In the genomic region with DNA sequence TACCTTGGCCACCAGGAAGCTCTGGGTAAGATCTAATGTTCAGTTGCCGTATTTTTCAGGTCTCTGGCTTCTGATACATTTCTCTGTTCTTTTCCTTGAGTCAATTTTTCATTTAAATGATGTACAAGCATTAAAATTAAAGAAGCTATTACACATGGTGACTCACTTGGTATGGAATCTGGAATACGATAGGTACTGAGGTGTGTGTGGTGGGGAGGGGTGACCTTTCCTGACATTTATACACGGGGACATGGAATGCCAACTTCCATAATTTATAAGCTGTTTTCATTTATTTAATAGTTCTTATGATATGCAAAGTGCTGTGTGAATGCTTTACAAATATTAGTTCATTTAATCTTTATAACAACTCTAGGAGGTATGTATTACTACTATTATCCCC, we compare ENCODE assay signal across 28 cellular contexts. TPM values are rescaled to one million over a fixed set of nuclear protein-coding genes. Genes with fewer than 3 reads are reported as not detected.
"Had no signal": no experiment of that assay in that cellular context is flagged by ENCODE, and none has a peak within 500 bp of the region (broad histone marks: within the 10 kb centered on the region; RNA-seq: fewer than 3 reads in every experiment).

No MANE protein-coding gene starts in this region.

- H3K4me1 Mint-ChIP-seq: memory B cell had no signal

- H3K9me3 Mint-ChIP-seq: memory B cell; natural killer cell treated with Interleukin-12 subunit alpha and Interleukin-12 subunit beta and Interleukin-15 and Interleukin-18, amount 100 ng/mL, for 72 hours; stimulated activated naive B cell treated with anti-CD40 and anti-IgM and Interleukin-4, amounts not matched to agents 10 μg/mL and 1 μg/mL and 100 μg/mL, for 72 hours had no signal

- H3K36me3 Mint-ChIP-seq: memory B cell; naive thymus-derived CD4-positive, alpha-beta T cell; natural killer cell treated with Interleukin-12 subunit alpha and Interleukin-12 subunit beta and Interleukin-15 and Interleukin-18, amount 100 ng/mL, for 72 hours had no signal

- H3K27ac ChIP-seq: left ventricle myocardium inferior, ovary, right atrium auricular region, right lobe of liver, stomach, testis, thyroid gland, transverse colon, upper lobe of left lung, vagina had no signal

- H3K9me3 ChIP-seq: left ventricle myocardium inferior, mucosa of descending colon, ovary, right atrium auricular region, right lobe of liver, stomach, testis, thyroid gland, transverse colon, upper lobe of left lung, vagina had no signal

- H3K36me3 ChIP-seq: left ventricle myocardium inferior, ovary, right atrium auricular region, right lobe of liver, stomach, thyroid gland, transverse colon, upper lobe of left lung, vagina had no signal

- H3K27me3 ChIP-seq: ovary, right atrium auricular region, right lobe of liver, testis, thyroid gland, upper lobe of left lung, vagina had no signal

- H3K4me1 ChIP-seq: left ventricle myocardium inferior, right atrium auricular region, right lobe of liver, stomach, testis, transverse colon, upper lobe of left lung, vagina had no signal

- H3K27ac Mint-ChIP-seq: memory B cell; naive thymus-derived CD4-positive, alpha-beta T cell; natural killer cell treated with Interleukin-12 subunit alpha and Interleukin-12 subunit beta and Interleukin-15 and Interleukin-18, amount 100 ng/mL, for 72 hours; progenitor cell of endocrine pancreas; stimulated activated naive B cell treated with anti-CD40 and anti-IgM and Interleukin-4, amounts not matched to agents 10 μg/mL and 1 μg/mL and 100 μg/mL, for 72 hours had no signal

- H3K4me3 Mint-ChIP-seq: memory B cell; naive thymus-derived CD4-positive, alpha-beta T cell; natural killer cell treated with Interleukin-12 subunit alpha and Interleukin-12 subunit beta and Interleukin-15 and Interleukin-18, amount 100 ng/mL, for 72 hours; stimulated activated naive B cell treated with anti-CD40 and anti-IgM and Interleukin-4, amounts not matched to agents 10 μg/mL and 1 μg/mL and 100 μg/mL, for 72 hours had no signal

- H3K4me3 ChIP-seq: left ventricle myocardium inferior, lung, mucosa of descending colon, ovary, right atrium auricular region, right lobe of liver, smooth muscle cell, stomach, testis, thyroid gland, transverse colon, upper lobe of left lung, vagina had no signal

- ATAC-seq: mucosa of descending colon; naive thymus-derived CD4-positive, alpha-beta T cell; natural killer cell treated with Interleukin-12 subunit alpha and Interleukin-12 subunit beta and Interleukin-15 and Interleukin-18, amount 100 ng/mL, for 72 hours; right lobe of liver; stimulated activated naive B cell treated with anti-CD40 and anti-IgM and Interleukin-4, amounts not matched to agents 10 μg/mL and 1 μg/mL and 100 μg/mL, for 72 hours; stimulated activated naive CD8-positive, alpha-beta T cell treated with anti-CD3 and anti-CD28 coated beads, Interleukin-15, Interleukin-2, amounts not matched to agents 100 U/mL and 50 U/mL, for 24 hours had no signal

- DNase-seq: islet precursor cell; left ventricle myocardium inferior; midbrain; mucosa of descending colon; naive thymus-derived CD4-positive, alpha-beta T cell; ovary; right lobe of liver; stimulated activated CD4-positive, alpha-beta T cell treated with anti-CD3 and anti-CD28 coated beads, Interleukin-2, amount 100 ng/mL, for 24 hours; stimulated activated CD4-positive, alpha-beta T cell treated with anti-CD3 and anti-CD28 coated beads, Interleukin-4, amount 100 ng/mL, for 1 hour; stimulated activated naive B cell treated with anti-CD40 and anti-IgM and Interleukin-4, amounts not matched to agents 10 μg/mL and 1 μg/mL and 100 μg/mL, for 72 hours; stimulated activated naive CD8-positive, alpha-beta T cell treated with anti-CD3 and anti-CD28 coated beads, Interleukin-15, Interleukin-2, amounts not matched to agents 100 U/mL and 50 U/mL, for 24 hours; stomach; testis; thyroid gland; transverse colon; upper lobe of left lung had no signal

RNA-seq across cellular contexts. Expression of gene ALX4, which starts 47.8 kb away (rescaled TPM):
- total RNA-seq: kidney epithelial cell; left ventricle myocardium inferior; mesenteric fat pad; mucosa of descending colon; myocyte; naive thymus-derived CD4-positive, alpha-beta T cell; natural killer cell treated with Interleukin-12 subunit alpha and Interleukin-12 subunit beta and Interleukin-15 and Interleukin-18, amount 100 ng/mL, for 72 hours; progenitor cell of endocrine pancreas; pulmonary artery endothelial cell; renal cortical epithelial cell; right lobe of liver; smooth muscle cell; stomach; transverse colon; upper lobe of left lung; vagina had no signal
